In the genomic region with DNA sequence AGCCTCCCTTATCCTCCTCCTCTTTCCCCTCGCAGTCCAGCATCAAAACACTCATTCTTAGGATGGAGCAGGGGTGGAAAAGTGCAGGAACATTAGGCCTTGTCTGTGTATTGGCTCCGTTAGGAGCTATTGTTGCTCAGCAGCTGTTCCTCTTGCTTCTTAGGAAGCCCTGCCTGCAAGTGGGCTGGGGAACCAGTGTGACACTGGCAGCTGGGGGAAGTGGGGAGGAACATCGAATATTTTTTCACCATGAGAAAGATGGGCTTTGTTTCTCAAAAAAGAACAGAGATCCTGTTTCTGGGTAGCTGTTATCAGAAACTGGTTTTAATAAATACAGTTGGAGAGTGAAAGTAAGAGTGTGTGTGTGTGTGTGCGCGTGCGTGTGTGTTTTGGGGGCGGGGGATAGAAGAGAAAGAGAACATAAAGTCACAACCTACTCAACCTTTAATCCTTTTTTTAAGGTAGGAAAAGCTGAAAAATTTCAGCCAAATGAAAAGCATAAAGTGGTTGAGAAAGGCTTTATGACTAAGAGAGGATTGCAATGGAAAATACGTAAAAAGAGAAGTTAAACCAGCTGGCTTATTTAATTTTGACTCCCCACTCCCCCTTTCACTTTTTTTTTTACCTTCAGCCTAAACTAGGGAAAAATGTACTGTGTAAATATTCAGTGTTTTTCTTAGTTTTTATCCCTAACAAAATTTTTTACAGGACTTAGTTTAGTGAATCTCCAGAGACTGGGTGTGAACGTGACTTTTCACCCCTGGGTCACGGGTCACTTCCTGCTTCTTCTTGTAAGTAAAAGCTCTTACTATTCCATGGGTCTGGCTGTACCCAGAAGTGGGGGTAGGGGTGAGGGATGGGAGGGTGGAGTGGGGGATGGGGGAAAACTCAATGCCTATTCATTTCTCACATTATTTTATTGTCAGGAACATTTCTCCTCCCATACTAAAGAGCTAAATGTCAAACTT, we compare ENCODE assay signal across 1 cellular context.
A peak's percentile ranks its signal among the peaks of the same experiment; 100 is the strongest.
TF ChIP-seq lines count a peak whose summit lies in the region.

No MANE protein-coding gene starts in this region.

TF ChIP-seq in GM12878, 131 proteins besides CTCF, POLR2A, EP300 and RAD21 (continued from another document and continues in another):
- TF ChIP-seq, protein P1, sequence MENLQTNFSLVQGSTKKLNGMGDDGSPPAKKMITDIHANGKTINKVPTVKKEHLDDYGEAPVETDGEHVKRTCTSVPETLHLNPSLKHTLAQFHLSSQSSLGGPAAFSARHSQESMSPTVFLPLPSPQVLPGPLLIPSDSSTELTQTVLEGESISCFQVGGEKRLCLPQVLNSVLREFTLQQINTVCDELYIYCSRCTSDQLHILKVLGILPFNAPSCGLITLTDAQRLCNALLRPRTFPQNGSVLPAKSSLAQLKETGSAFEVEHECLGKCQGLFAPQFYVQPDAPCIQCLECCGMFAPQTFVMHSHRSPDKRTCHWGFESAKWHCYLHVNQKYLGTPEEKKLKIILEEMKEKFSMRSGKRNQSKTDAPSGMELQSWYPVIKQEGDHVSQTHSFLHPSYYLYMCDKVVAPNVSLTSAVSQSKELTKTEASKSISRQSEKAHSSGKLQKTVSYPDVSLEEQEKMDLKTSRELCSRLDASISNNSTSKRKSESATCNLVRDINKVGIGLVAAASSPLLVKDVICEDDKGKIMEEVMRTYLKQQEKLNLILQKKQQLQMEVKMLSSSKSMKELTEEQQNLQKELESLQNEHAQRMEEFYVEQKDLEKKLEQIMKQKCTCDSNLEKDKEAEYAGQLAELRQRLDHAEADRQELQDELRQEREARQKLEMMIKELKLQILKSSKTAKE (IDR thresholded peaks at IDR 0.05; ENCODE audit: low read depth, poor library complexity, severe bottlenecking), result peak; percentile 63
- TF ChIP-seq MTA2 (IDR thresholded peaks at IDR 0.05; ENCODE audit: low read depth) (peak; percentile 75; the same call in 1 of the 2 replicates), SMAD5 (IDR thresholded peaks at IDR 0.05; ENCODE audit: low read depth) (no peak), NFYA (IDR thresholded peaks at IDR 0.05; ENCODE audit: borderline replicate concordance, low read depth, low read length) (no peak), BCL11A (IDR thresholded peaks at IDR 0.05; ENCODE audit: low read depth, low read length) (0 out of 2 replicates have a peak, but pooled peaks have one; percentile 26), NFXL1 (IDR thresholded peaks at IDR 0.05; ENCODE audit: borderline replicate concordance) (no peak), GABPA (IDR thresholded peaks at IDR 0.05; ENCODE audit: low read depth) (0 out of 2 replicates have a peak, but pooled peaks have one; percentile 53), ZSCAN29 (IDR thresholded peaks at IDR 0.05) (no peak), SUZ12 (IDR thresholded peaks at IDR 0.05; ENCODE audit: unreplicated experiment) (no peak), PAX5 (IDR thresholded peaks at IDR 0.05; ENCODE audit: borderline replicate concordance, low read depth, low read length) (no peak), JUND (IDR thresholded peaks at IDR 0.05; ENCODE audit: low read depth, low read length) (no peak), RELA (IDR thresholded peaks at IDR 0.05; ENCODE audit: borderline replicate concordance, partially characterized antibody) (no peak), SMAD1 (IDR thresholded peaks at IDR 0.05; ENCODE audit: low read depth, partially characterized antibody) (peak; percentile 75), FOXM1 (IDR thresholded peaks at IDR 0.05; ENCODE audit: low read depth, low read length) (peak; percentile 76), MEF2A (IDR thresholded peaks at IDR 0.05; ENCODE audit: insufficient read depth, low read depth, low read length) (peak; percentile 55; the same call in 1 of the 2 replicates), GATAD2B (conservative IDR thresholded peaks at IDR 0.05; ENCODE audit: low read depth) (peak; percentile 86), EGR1 (IDR thresholded peaks at IDR 0.05; ENCODE audit: borderline replicate concordance in 1 of 2, low read depth in 2 of 2, low read length in 2 of 2) (no peak), YBX1 (IDR thresholded peaks at IDR 0.05) (no peak), SREBF1 (IDR thresholded peaks at IDR 0.05; ENCODE audit: low read length) (no peak), SRF (IDR thresholded peaks at IDR 0.05; ENCODE audit: low read depth in 2 of 2, low read length in 2 of 2) (no peak)
- TF ChIP-seq, protein P2, sequence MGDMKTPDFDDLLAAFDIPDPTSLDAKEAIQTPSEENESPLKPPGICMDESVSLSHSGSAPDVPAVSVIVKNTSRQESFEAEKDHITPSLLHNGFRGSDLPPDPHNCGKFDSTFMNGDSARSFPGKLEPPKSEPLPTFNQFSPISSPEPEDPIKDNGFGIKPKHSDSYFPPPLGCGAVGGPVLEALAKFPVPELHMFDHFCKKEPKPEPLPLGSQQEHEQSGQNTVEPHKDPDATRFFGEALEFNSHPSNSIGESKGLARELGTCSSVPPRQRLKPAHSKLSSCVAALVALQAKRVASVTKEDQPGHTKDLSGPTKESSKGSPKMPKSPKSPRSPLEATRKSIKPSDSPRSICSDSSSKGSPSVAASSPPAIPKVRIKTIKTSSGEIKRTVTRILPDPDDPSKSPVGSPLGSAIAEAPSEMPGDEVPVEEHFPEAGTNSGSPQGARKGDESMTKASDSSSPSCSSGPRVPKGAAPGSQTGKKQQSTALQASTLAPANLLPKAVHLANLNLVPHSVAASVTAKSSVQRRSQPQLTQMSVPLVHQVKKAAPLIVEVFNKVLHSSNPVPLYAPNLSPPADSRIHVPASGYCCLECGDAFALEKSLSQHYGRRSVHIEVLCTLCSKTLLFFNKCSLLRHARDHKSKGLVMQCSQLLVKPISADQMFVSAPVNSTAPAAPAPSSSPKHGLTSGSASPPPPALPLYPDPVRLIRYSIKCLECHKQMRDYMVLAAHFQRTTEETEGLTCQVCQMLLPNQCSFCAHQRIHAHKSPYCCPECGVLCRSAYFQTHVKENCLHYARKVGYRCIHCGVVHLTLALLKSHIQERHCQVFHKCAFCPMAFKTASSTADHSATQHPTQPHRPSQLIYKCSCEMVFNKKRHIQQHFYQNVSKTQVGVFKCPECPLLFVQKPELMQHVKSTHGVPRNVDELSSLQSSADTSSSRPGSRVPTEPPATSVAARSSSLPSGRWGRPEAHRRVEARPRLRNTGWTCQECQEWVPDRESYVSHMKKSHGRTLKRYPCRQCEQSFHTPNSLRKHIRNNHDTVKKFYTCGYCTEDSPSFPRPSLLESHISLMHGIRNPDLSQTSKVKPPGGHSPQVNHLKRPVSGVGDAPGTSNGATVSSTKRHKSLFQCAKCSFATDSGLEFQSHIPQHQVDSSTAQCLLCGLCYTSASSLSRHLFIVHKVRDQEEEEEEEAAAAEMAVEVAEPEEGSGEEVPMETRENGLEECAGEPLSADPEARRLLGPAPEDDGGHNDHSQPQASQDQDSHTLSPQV (IDR thresholded peaks at IDR 0.05), result 0 out of 2 replicates have a peak, but pooled peaks have one; percentile 21
- TF ChIP-seq, protein P3, sequence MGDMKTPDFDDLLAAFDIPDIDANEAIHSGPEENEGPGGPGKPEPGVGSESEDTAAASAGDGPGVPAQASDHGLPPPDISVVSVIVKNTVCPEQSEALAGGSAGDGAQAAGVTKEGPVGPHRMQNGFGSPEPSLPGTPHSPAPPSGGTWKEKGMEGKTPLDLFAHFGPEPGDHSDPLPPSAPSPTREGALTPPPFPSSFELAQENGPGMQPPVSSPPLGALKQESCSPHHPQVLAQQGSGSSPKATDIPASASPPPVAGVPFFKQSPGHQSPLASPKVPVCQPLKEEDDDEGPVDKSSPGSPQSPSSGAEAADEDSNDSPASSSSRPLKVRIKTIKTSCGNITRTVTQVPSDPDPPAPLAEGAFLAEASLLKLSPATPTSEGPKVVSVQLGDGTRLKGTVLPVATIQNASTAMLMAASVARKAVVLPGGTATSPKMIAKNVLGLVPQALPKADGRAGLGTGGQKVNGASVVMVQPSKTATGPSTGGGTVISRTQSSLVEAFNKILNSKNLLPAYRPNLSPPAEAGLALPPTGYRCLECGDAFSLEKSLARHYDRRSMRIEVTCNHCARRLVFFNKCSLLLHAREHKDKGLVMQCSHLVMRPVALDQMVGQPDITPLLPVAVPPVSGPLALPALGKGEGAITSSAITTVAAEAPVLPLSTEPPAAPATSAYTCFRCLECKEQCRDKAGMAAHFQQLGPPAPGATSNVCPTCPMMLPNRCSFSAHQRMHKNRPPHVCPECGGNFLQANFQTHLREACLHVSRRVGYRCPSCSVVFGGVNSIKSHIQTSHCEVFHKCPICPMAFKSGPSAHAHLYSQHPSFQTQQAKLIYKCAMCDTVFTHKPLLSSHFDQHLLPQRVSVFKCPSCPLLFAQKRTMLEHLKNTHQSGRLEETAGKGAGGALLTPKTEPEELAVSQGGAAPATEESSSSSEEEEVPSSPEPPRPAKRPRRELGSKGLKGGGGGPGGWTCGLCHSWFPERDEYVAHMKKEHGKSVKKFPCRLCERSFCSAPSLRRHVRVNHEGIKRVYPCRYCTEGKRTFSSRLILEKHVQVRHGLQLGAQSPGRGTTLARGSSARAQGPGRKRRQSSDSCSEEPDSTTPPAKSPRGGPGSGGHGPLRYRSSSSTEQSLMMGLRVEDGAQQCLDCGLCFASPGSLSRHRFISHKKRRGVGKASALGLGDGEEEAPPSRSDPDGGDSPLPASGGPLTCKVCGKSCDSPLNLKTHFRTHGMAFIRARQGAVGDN (IDR thresholded peaks at IDR 0.05), result peak; percentile 65
- TF ChIP-seq, protein P4, sequence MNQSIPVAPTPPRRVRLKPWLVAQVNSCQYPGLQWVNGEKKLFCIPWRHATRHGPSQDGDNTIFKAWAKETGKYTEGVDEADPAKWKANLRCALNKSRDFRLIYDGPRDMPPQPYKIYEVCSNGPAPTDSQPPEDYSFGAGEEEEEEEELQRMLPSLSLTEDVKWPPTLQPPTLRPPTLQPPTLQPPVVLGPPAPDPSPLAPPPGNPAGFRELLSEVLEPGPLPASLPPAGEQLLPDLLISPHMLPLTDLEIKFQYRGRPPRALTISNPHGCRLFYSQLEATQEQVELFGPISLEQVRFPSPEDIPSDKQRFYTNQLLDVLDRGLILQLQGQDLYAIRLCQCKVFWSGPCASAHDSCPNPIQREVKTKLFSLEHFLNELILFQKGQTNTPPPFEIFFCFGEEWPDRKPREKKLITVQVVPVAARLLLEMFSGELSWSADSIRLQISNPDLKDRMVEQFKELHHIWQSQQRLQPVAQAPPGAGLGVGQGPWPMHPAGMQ (IDR thresholded peaks at IDR 0.05; ENCODE audit: borderline replicate concordance), result no peak
- TF ChIP-seq, protein P5, sequence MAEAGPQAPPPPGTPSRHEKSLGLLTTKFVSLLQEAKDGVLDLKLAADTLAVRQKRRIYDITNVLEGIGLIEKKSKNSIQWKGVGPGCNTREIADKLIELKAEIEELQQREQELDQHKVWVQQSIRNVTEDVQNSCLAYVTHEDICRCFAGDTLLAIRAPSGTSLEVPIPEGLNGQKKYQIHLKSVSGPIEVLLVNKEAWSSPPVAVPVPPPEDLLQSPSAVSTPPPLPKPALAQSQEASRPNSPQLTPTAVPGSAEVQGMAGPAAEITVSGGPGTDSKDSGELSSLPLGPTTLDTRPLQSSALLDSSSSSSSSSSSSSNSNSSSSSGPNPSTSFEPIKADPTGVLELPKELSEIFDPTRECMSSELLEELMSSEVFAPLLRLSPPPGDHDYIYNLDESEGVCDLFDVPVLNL (IDR thresholded peaks at IDR 0.05; ENCODE audit: low read depth, low read length), result no peak
- TF ChIP-seq, protein P6, sequence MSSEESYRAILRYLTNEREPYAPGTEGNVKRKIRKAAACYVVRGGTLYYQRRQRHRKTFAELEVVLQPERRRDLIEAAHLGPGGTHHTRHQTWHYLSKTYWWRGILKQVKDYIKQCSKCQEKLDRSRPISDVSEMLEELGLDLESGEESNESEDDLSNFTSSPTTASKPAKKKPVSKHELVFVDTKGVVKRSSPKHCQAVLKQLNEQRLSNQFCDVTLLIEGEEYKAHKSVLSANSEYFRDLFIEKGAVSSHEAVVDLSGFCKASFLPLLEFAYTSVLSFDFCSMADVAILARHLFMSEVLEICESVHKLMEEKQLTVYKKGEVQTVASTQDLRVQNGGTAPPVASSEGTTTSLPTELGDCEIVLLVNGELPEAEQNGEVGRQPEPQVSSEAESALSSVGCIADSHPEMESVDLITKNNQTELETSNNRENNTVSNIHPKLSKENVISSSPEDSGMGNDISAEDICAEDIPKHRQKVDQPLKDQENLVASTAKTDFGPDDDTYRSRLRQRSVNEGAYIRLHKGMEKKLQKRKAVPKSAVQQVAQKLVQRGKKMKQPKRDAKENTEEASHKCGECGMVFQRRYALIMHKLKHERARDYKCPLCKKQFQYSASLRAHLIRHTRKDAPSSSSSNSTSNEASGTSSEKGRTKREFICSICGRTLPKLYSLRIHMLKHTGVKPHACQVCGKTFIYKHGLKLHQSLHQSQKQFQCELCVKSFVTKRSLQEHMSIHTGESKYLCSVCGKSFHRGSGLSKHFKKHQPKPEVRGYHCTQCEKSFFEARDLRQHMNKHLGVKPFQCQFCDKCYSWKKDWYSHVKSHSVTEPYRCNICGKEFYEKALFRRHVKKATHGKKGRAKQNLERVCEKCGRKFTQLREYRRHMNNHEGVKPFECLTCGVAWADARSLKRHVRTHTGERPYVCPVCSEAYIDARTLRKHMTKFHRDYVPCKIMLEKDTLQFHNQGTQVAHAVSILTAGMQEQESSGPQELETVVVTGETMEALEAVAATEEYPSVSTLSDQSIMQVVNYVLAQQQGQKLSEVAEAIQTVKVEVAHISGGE (CRISPR knock-in tag; IDR thresholded peaks at IDR 0.05), result no peak
- TF ChIP-seq, protein P7, sequence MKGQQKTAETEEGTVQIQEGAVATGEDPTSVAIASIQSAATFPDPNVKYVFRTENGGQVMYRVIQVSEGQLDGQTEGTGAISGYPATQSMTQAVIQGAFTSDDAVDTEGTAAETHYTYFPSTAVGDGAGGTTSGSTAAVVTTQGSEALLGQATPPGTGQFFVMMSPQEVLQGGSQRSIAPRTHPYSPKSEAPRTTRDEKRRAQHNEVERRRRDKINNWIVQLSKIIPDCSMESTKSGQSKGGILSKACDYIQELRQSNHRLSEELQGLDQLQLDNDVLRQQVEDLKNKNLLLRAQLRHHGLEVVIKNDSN (IDR thresholded peaks at IDR 0.05; ENCODE audit: borderline replicate concordance, extremely low read length, insufficient read depth, low read depth, low read length), result no peak
- TF ChIP-seq, protein P8, sequence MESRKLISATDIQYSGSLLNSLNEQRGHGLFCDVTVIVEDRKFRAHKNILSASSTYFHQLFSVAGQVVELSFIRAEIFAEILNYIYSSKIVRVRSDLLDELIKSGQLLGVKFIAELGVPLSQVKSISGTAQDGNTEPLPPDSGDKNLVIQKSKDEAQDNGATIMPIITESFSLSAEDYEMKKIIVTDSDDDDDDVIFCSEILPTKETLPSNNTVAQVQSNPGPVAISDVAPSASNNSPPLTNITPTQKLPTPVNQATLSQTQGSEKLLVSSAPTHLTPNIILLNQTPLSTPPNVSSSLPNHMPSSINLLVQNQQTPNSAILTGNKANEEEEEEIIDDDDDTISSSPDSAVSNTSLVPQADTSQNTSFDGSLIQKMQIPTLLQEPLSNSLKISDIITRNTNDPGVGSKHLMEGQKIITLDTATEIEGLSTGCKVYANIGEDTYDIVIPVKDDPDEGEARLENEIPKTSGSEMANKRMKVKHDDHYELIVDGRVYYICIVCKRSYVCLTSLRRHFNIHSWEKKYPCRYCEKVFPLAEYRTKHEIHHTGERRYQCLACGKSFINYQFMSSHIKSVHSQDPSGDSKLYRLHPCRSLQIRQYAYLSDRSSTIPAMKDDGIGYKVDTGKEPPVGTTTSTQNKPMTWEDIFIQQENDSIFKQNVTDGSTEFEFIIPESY (IDR thresholded peaks at IDR 0.05), result no peak
